In the genomic region with DNA sequence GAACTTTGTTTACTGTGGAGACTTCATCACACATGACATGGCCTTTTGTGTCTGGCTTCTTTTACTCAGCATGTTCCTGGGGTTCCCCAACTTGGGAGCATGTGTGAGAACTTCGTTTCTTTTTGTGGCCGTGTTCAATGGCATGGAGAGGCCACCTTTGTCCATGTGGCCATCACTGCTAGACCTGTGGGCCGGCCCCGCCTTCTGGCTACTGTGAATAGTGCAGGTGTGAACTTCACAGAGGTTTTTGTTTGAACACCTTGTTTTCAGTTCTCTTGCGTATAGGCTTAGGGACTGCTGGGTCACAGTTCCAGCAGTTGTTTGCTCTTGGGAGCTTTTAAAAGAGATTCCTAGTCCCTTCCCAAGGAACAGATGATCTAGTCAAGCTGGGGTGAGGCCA, we compare ENCODE assay signal across 13 cellular contexts. TPM values are rescaled to one million over a fixed set of nuclear protein-coding genes. Genes with fewer than 3 reads are reported as not detected.
A peak's percentile ranks its signal among the peaks of the same experiment; 100 is the strongest.
DNase-seq lines count a peak whose midpoint lies in the region; ATAC-seq and TF ChIP-seq lines count a peak whose summit lies in the region.
"Had no signal": no experiment of that assay in that cellular context is flagged by ENCODE, and none has a peak within 500 bp of the region (broad histone marks: within the 10 kb centered on the region; RNA-seq: fewer than 3 reads in every experiment).

No MANE protein-coding gene starts in this region.

- H3K4me1 Mint-ChIP-seq in activated CD4-positive, alpha-beta T cell treated with anti-CD3 and anti-CD28 coated beads for 36 hours, result no peaks in the 10 kb centered on the region
- peaks cover 12% of the 10 kb centered on the region for H3K4me1 Mint-ChIP-seq in type B pancreatic cell (ENCODE audit: unreplicated experiment)
- H3K4me1 Mint-ChIP-seq in T-cell, result peaks cover 2 to 8% (median 5%) of the 10 kb centered on the region in 3 donors
- H3K4me1 Mint-ChIP-seq: activated naive CD4-positive, alpha-beta T cell treated with anti-CD3 and anti-CD28 coated beads, Interleukin-2, amount 10 ng/mL, durations not matched to agents 7 days and 5 days had no signal

- intact Hi-C loops in activated CD4-positive, alpha-beta T cell treated with anti-CD3 and anti-CD28 coated beads for 36 hours (cut with DNase I, micrococcal nuclease), result no loop called here

- H3K36me3 Mint-ChIP-seq in activated CD4-positive, alpha-beta T cell treated with anti-CD3 and anti-CD28 coated beads for 36 hours (ENCODE audit: low read depth), result peaks cover 8% of the 10 kb centered on the region
- H3K36me3 Mint-ChIP-seq in type B pancreatic cell, result peaks cover 9% of the 10 kb centered on the region
- H3K36me3 Mint-ChIP-seq in T-cell, result peaks cover 23% of the 10 kb centered on the region

- H3K9me3 ChIP-seq in RWPE2 (ENCODE audit: severe bottlenecking), result no peaks in the 10 kb centered on the region

- TF ChIP-seq CTCF in RWPE2 (IDR thresholded peaks at IDR 0.05; ENCODE audit: poor library complexity, severe bottlenecking) (peak; percentile 41), kidney epithelial cell (IDR thresholded peaks at IDR 0.05; ENCODE audit: insufficient read depth, low read length, poor library complexity, severe bottlenecking) (peak; percentile 21), type B pancreatic cell (conservative IDR thresholded peaks at IDR 0.05) (peak; percentile 41)

- H3K4me3 ChIP-seq in RWPE2 (ENCODE audit: severe bottlenecking) (no peak overlapping the region), kidney epithelial cell (ENCODE audit: low read depth, low read length) (no peak overlapping the region)

- CTCF ChIA-PET in activated CD4-positive, alpha-beta T cell treated with anti-CD3 and anti-CD28 coated beads for 36 hours (lab: Charles Lee), result no interaction called here
- CTCF ChIA-PET in T-cell (lab: Charles Lee), result no interaction called here

- no peak overlapping the region for H3K27ac ChIP-seq in RWPE2 (ENCODE audit: poor library complexity, severe bottlenecking)

- peaks cover 12% of the 10 kb centered on the region for H3K27me3 Mint-ChIP-seq in activated CD4-positive, alpha-beta T cell treated with anti-CD3 and anti-CD28 coated beads for 36 hours
- H3K27me3 Mint-ChIP-seq in type B pancreatic cell (peaks cover 5% of the 10 kb centered on the region), T-cell (peaks cover 11 to 15% of the 10 kb centered on the region in 2 donors)

- H3K4me1 ChIP-seq in RWPE2 (ENCODE audit: insufficient read depth, poor library complexity, severe bottlenecking), result no peaks in the 10 kb centered on the region

- H3K9me3 Mint-ChIP-seq in activated CD4-positive, alpha-beta T cell treated with anti-CD3 and anti-CD28 coated beads for 36 hours (ENCODE audit: low read depth), result no peaks in the 10 kb centered on the region
- no peaks in the 10 kb centered on the region for H3K9me3 Mint-ChIP-seq in type B pancreatic cell
- no peaks in the 10 kb centered on the region for H3K9me3 Mint-ChIP-seq in T-cell
- H3K9me3 Mint-ChIP-seq: activated naive CD4-positive, alpha-beta T cell treated with anti-CD3 and anti-CD28 coated beads, Interleukin-2, amount 10 ng/mL, durations not matched to agents 7 days and 5 days; natural killer cell treated with Interleukin-12 subunit alpha and Interleukin-12 subunit beta and Interleukin-15 and Interleukin-18, amount 100 ng/mL, for 72 hours had no signal

- no peak overlapping the region for H3K27ac Mint-ChIP-seq in activated CD4-positive, alpha-beta T cell treated with anti-CD3 and anti-CD28 coated beads for 36 hours
- H3K27ac Mint-ChIP-seq in type B pancreatic cell (peak overlapping the region; percentile 55), T-cell (no peak overlapping the region)
- H3K27ac Mint-ChIP-seq: activated naive CD4-positive, alpha-beta T cell treated with anti-CD3 and anti-CD28 coated beads, Interleukin-2, amount 10 ng/mL, durations not matched to agents 7 days and 5 days; natural killer cell treated with Interleukin-12 subunit alpha and Interleukin-12 subunit beta and Interleukin-15 and Interleukin-18, amount 100 ng/mL, for 72 hours had no signal

- POLR2A ChIA-PET in activated CD4-positive, alpha-beta T cell treated with anti-CD3 and anti-CD28 coated beads for 36 hours (lab: Charles Lee), result no interaction called here
- POLR2A ChIA-PET in T-cell (lab: Charles Lee), result no interaction called here

- peak; percentile 16 for DNase-seq in activated CD4-positive, alpha-beta T cell treated with anti-CD3 and anti-CD28 coated beads for 36 hours
- no peak for DNase-seq in activated CD4-positive, alpha-beta T cell treated with anti-CD3 and anti-CD28 coated beads for 1 hour
- DNase-seq in RWPE2 (ENCODE audit: low spot score) (peak; percentile 45), kidney epithelial cell (ENCODE audit: low read depth) (no peak), type B pancreatic cell (ENCODE audit: extremely low spot score, unreplicated experiment) (no peak), NCI-H1694 (lab: John Stamatoyannopoulos, UW) (no peak), T-cell (no peak)
- DNase-seq: activated naive CD4-positive, alpha-beta T cell treated with anti-CD3 and anti-CD28 coated beads, Interleukin-2, amount 10 ng/mL, durations not matched to agents 7 days and 5 days; MV-4-11; trophoblast cell had no signal

- H3K27me3 ChIP-seq in RWPE2 (ENCODE audit: insufficient read depth, poor library complexity, severe bottlenecking) (peaks cover 13% of the 10 kb centered on the region), kidney epithelial cell (ENCODE audit: control insufficient read depth, insufficient read depth, low read length) (peaks cover 17% of the 10 kb centered on the region)

- no peak overlapping the region for H3K4me3 Mint-ChIP-seq in activated CD4-positive, alpha-beta T cell treated with anti-CD3 and anti-CD28 coated beads for 36 hours
- no peak overlapping the region for H3K4me3 Mint-ChIP-seq in type B pancreatic cell
- H3K4me3 Mint-ChIP-seq in T-cell, result no peak overlapping the region
- H3K4me3 Mint-ChIP-seq: activated naive CD4-positive, alpha-beta T cell treated with anti-CD3 and anti-CD28 coated beads, Interleukin-2, amount 10 ng/mL, durations not matched to agents 7 days and 5 days; natural killer cell treated with Interleukin-12 subunit alpha and Interleukin-12 subunit beta and Interleukin-15 and Interleukin-18, amount 100 ng/mL, for 72 hours had no signal

- H3K36me3 ChIP-seq in RWPE2 (ENCODE audit: low read depth), result no peaks in the 10 kb centered on the region
- H3K36me3 ChIP-seq in kidney epithelial cell (ENCODE audit: control insufficient read depth, insufficient read depth, low read length), result no peaks in the 10 kb centered on the region

- no peak for ATAC-seq in activated CD4-positive, alpha-beta T cell treated with anti-CD3 and anti-CD28 coated beads for 36 hours
- ATAC-seq in RWPE2 (ENCODE audit: low read depth) (peak; percentile 52; the same call in 2 of the 3 replicates), GM21515 (IDR thresholded peaks at IDR 0.05; ENCODE audit: unreplicated experiment) (no peak), T-cell (replicated peaks in 1 of 4) (no peak)

RNA-seq across cellular contexts. Expression of a gene that starts 5.7 kb away (rescaled TPM):
- total RNA-seq in activated CD4-positive, alpha-beta T cell treated with anti-CD3 and anti-CD28 coated beads for 36 hours, result not detected
- total RNA-seq in kidney epithelial cell (not detected in 2 replicates), type B pancreatic cell (ENCODE audit: low replicate concordance) (not detected in 2 replicates), T-cell (not detected)
- total RNA-seq: fibroblast of lung; natural killer cell treated with Interleukin-12 subunit alpha and Interleukin-12 subunit beta and Interleukin-15 and Interleukin-18, amount 100 ng/mL, for 72 hours had no signal

Comparison
In these comparisons a context has a peak if more than half of its experiments do, and no peak if none do; other contexts are left out.
1. DNase-seq: peak in activated CD4-positive, alpha-beta T cell treated with anti-CD3 and anti-CD28 coated beads for 36 hours (single experiment) and RWPE2 (single experiment); none in activated CD4-positive, alpha-beta T cell treated with anti-CD3 and anti-CD28 coated beads for 1 hour (single experiment), kidney epithelial cell (single experiment), type B pancreatic cell (single experiment), NCI-H1694 (single experiment) and T-cell (0 of 34).
2. Peak in every context shown above with its lines, with median percentiles within 50 percentile points of each other: CTCF ChIP-seq.